Comparison of ENCODE assay signal across 27 cellular contexts in genomic region chr12:132129007-132129406, GRCh38.
"Had no signal": no experiment of that assay in that cellular context is flagged by ENCODE, and none has a peak within 500 bp of the region (broad histone marks: within the 10 kb centered on the region; RNA-seq: fewer than 3 reads in every experiment).

No MANE protein-coding gene starts in this region.

- H3K79me2 ChIP-seq: parathyroid adenoma had no signal

- DNase-seq: hippocampal formation; kidney glomerular epithelial cell; left cardiac atrium; lower lobe of right lung; mammary epithelial cell; mesenchymal stem cell; naive B cell; occipital lobe; stimulated activated CD4-positive, alpha-beta T cell treated with anti-CD3 and anti-CD28 coated beads, Interleukin-12 subunit alpha, Interleukin-12 subunit beta, amount 100 ng/mL, for 4 hours; stimulated activated CD4-positive, alpha-beta T cell treated with anti-CD3 and anti-CD28 coated beads, Interleukin-15, amount 100 ng/mL, for 24 hours; stimulated activated CD4-positive, alpha-beta T cell treated with anti-CD3 and anti-CD28 coated beads, Interleukin-2, amount 100 ng/mL, for 24 hours; stimulated activated CD4-positive, alpha-beta T cell treated with anti-CD3 and anti-CD28 coated beads, Interleukin-4, amount 100 ng/mL, for 1 hour; stimulated activated naive B cell treated with anti-CD40 and anti-IgM and Interleukin-4, amounts not matched to agents 10 μg/mL and 1 μg/mL and 100 μg/mL, for 72 hours; stimulated activated naive CD8-positive, alpha-beta T cell treated with anti-CD3 and anti-CD28 coated beads, Interleukin-15, Interleukin-2, amounts not matched to agents 100 U/mL and 50 U/mL, for 24 hours; stomach; testis; thyroid gland; transverse colon; upper lobe of left lung had no signal

- H3K4me1 ChIP-seq: lower lobe of right lung, parathyroid adenoma, right atrium auricular region, right lobe of liver, stomach, testis, thyroid gland, transverse colon, upper lobe of left lung, vagina had no signal

- H2AFZ ChIP-seq: parathyroid adenoma had no signal

- FAIRE-seq: keratinocyte had no signal

- H3K27ac ChIP-seq: lower lobe of right lung, neutrophil, parathyroid adenoma, right atrium auricular region, right lobe of liver, skin epidermis, stomach, testis, thyroid gland, transverse colon, upper lobe of left lung, vagina had no signal

- H3K27me3 ChIP-seq: neutrophil, right atrium auricular region, right lobe of liver, stomach, testis, thyroid gland, transverse colon, upper lobe of left lung, vagina had no signal

- H3K9me3 ChIP-seq: lower lobe of right lung, neutrophil, right lobe of liver, testis, thyroid gland, transverse colon, upper lobe of left lung, vagina had no signal

- ATAC-seq: left cardiac atrium; left lobe of liver; lower lobe of right lung; right lobe of liver; stimulated activated naive B cell treated with anti-CD40 and anti-IgM and Interleukin-4, amounts not matched to agents 10 μg/mL and 1 μg/mL and 100 μg/mL, for 72 hours; stimulated activated naive CD8-positive, alpha-beta T cell treated with anti-CD3 and anti-CD28 coated beads, Interleukin-15, Interleukin-2, amounts not matched to agents 100 U/mL and 50 U/mL, for 24 hours had no signal

- H3K4me3 ChIP-seq: lower lobe of right lung, right atrium auricular region, right lobe of liver, skin epidermis, stomach, testis, thyroid gland, transverse colon, upper lobe of left lung, vagina had no signal

- H3K9ac ChIP-seq: parathyroid adenoma had no signal
